Comparison of ENCODE assay signal across 7 cellular contexts in genomic region chr11:46849631-46850030, GRCh38.
"Had no signal": no experiment of that assay in that cellular context is flagged by ENCODE, and none has a peak within 500 bp of the region (broad histone marks: within the 10 kb centered on the region; RNA-seq: fewer than 3 reads in every experiment).

No MANE protein-coding gene starts in this region.

- H3K27ac Mint-ChIP-seq: GM23338, H9 had no signal

- H3K4me3 ChIP-seq: GM23338 had no signal

- H3K4me3 Mint-ChIP-seq: GM23338, H9 had no signal

- DNase-seq: H9, HCEC 1CT, IMR-90 had no signal

- FAIRE-seq: H1, H54, HTR-8/SVneo had no signal
